In genomic region chr20:17555106-17555505, GRCh38 we compare ENCODE assay signal across 1 cellular context.
TF ChIP-seq lines count a peak whose summit lies in the region.

No MANE protein-coding gene starts in this region.

TF ChIP-seq in HCT116, 20 proteins besides CTCF, POLR2A, EP300 and RAD21 (continued from another document):
- TF ChIP-seq, protein P1, sequence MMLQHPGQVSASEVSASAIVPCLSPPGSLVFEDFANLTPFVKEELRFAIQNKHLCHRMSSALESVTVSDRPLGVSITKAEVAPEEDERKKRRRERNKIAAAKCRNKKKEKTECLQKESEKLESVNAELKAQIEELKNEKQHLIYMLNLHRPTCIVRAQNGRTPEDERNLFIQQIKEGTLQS (IDR thresholded peaks at IDR 0.05): no peak
- TF ChIP-seq ZNF274 (IDR thresholded peaks at IDR 0.05; ENCODE audit: low read depth, low read length) (no peak), CEBPB (IDR thresholded peaks at IDR 0.05; ENCODE audit: low read depth) (no peak), ZBTB33 (IDR thresholded peaks at IDR 0.05; ENCODE audit: extremely low read depth, insufficient replicate concordance, low read length) (no peak), POLR2AphosphoS5 (IDR thresholded peaks at IDR 0.05; ENCODE audit: low read depth, low read length) (no peak), EGR1 (IDR thresholded peaks at IDR 0.05; ENCODE audit: low read depth) (no peak), ZFX (IDR thresholded peaks at IDR 0.05) (no peak), MAX (IDR thresholded peaks at IDR 0.05) (no peak)
- TF ChIP-seq, protein P2, sequence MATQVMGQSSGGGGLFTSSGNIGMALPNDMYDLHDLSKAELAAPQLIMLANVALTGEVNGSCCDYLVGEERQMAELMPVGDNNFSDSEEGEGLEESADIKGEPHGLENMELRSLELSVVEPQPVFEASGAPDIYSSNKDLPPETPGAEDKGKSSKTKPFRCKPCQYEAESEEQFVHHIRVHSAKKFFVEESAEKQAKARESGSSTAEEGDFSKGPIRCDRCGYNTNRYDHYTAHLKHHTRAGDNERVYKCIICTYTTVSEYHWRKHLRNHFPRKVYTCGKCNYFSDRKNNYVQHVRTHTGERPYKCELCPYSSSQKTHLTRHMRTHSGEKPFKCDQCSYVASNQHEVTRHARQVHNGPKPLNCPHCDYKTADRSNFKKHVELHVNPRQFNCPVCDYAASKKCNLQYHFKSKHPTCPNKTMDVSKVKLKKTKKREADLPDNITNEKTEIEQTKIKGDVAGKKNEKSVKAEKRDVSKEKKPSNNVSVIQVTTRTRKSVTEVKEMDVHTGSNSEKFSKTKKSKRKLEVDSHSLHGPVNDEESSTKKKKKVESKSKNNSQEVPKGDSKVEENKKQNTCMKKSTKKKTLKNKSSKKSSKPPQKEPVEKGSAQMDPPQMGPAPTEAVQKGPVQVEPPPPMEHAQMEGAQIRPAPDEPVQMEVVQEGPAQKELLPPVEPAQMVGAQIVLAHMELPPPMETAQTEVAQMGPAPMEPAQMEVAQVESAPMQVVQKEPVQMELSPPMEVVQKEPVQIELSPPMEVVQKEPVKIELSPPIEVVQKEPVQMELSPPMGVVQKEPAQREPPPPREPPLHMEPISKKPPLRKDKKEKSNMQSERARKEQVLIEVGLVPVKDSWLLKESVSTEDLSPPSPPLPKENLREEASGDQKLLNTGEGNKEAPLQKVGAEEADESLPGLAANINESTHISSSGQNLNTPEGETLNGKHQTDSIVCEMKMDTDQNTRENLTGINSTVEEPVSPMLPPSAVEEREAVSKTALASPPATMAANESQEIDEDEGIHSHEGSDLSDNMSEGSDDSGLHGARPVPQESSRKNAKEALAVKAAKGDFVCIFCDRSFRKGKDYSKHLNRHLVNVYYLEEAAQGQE (IDR thresholded peaks at IDR 0.05; ENCODE audit: low read depth): no peak
